Comparison of ENCODE assay signal across 8 cellular contexts in the genomic region with DNA sequence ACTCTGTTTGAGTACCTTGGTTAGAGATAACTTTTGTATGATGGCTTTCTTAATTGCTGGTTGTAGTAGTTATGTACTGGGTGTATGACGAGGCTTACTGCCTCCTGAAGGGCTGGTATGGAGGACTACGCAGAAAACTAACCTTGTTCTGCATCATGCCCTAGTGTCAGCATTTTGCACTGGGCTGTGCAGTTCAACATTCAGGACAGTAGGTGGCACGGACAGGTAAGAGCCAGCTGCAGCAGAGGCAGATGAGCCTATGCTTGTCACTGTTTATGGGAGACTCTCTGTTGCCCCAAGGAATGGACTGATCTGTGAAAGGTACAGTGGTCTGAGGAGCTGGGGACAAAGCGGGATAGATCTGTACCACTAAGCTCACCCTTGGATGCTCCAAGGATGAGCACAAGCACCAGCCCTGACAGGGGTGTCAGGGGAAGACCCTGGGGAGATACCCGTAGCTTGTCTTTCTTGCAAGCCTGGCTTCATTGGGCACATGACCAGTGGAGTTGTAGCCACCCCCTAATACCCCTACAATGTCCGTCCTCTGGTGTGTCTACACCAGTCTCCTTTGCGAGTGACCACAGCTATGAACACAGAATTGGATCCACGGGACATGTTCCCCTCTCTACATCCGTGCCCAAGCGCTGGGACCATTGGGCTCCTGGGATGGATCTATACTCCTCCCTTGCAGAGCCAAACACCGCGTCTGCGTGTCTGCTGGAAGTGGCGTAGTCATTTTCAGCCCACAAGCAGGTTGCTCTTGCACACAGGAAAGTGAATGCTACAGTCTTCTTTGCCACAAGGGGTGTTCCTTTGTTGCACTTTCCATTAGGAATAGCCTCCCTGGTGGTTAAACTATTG. TPM values are rescaled to one million over a fixed set of nuclear protein-coding genes. Genes with fewer than 3 reads are reported as not detected.
A peak's percentile ranks its signal among the peaks of the same experiment; 100 is the strongest.
DNase-seq lines count a peak whose midpoint lies in the region; TF ChIP-seq lines count a peak whose summit lies in the region.

No MANE protein-coding gene starts in this region.

- H3K4me3 Mint-ChIP-seq in HFFc6: no peak overlapping the region

- no peak overlapping the region for H3K4me2 ChIP-seq in neural cell (ENCODE audit: low read length)

- no peaks in the 10 kb centered on the region for H3K27me3 Mint-ChIP-seq in HFFc6 (ENCODE audit: insufficient read depth)

- no peaks in the 10 kb centered on the region for H3F3A ChIP-seq in neural cell (ENCODE audit: insufficient read depth, low read length, poor library complexity, severe bottlenecking)

- H3K27ac Mint-ChIP-seq in HFFc6: no peak overlapping the region

- H3K9me3 ChIP-seq in neural cell (ENCODE audit: low read length) (no peaks in the 10 kb centered on the region), uterus (no peaks in the 10 kb centered on the region)

- no peaks in the 10 kb centered on the region for H3K36me3 Mint-ChIP-seq in HFFc6 (ENCODE audit: low read depth)

- no peaks in the 10 kb centered on the region for H4K20me1 ChIP-seq in neural cell (ENCODE audit: insufficient read depth)

- no peaks in the 10 kb centered on the region for H3K36me3 ChIP-seq in neural cell (ENCODE audit: insufficient read depth, low read length)
- H3K36me3 ChIP-seq in uterus: no peaks in the 10 kb centered on the region

- no peak for TF ChIP-seq EP300 in neural cell (conservative IDR thresholded peaks at IDR 0.05; ENCODE audit: poor library complexity, severe bottlenecking)

- H3K27me3 ChIP-seq in neural cell (ENCODE audit: insufficient read depth, low read depth, low read length) (no peaks in the 10 kb centered on the region), uterus (no peaks in the 10 kb centered on the region)

- H3K4me3 ChIP-seq in AG10803 (ENCODE audit: low read length) (no peak overlapping the region), GM12875 (ENCODE audit: low read depth, low read length) (no peak overlapping the region), LNCaP clone FGC (ENCODE audit: low read depth, low read length) (no peak overlapping the region), neural cell (ENCODE audit: low read length) (no peak overlapping the region), uterus (no peak overlapping the region)

- H3K9me2 ChIP-seq in neural cell (ENCODE audit: insufficient read depth, low read length): no peaks in the 10 kb centered on the region

- no peak overlapping the region for H3K9ac ChIP-seq in neural cell (ENCODE audit: low read length)

- TF ChIP-seq POLR2A in uterus (IDR thresholded peaks at IDR 0.05): no peak

- no peak overlapping the region for H2AFZ ChIP-seq in neural cell (ENCODE audit: low read depth, low read length)

- no peak overlapping the region for H3K27ac ChIP-seq in neural cell (ENCODE audit: low read length)
- no peak overlapping the region for H3K27ac ChIP-seq in uterus

- TF ChIP-seq CTCF in AG10803 (conservative IDR thresholded peaks at IDR 0.05; ENCODE audit: low read length): peak; percentile 87
- peak; percentile 93 for TF ChIP-seq CTCF in GM12875 (IDR thresholded peaks at IDR 0.05; ENCODE audit: borderline replicate concordance, insufficient read depth, low read depth, low read length)
- peak; percentile 86 for TF ChIP-seq CTCF in HFFc6 (IDR thresholded peaks at IDR 0.05)
- TF ChIP-seq CTCF in LNCaP clone FGC (IDR thresholded peaks at IDR 0.05; ENCODE audit: control insufficient read depth, extremely low read depth, insufficient read depth): peak; percentile 100
- TF ChIP-seq CTCF in neural cell (IDR thresholded peaks at IDR 0.05; ENCODE audit: poor library complexity, severe bottlenecking): peak; percentile 51
- TF ChIP-seq CTCF in uterus (IDR thresholded peaks at IDR 0.05): no peak

- no peaks in the 10 kb centered on the region for H3K4me1 Mint-ChIP-seq in HFFc6 (ENCODE audit: low read depth)

- TF ChIP-seq RAD21 in neural cell (conservative IDR thresholded peaks at IDR 0.05): no peak

- DNase-seq in AG10803 (ENCODE audit: low read depth) (peak; percentile 61), HFFc6 (peak; percentile 57), LNCaP clone FGC (ENCODE audit: low read depth) (peak; percentile 50), SK-N-DZ (ENCODE audit: low spot score) (peak; percentile 11), uterus (no peak)
- peak; percentile 9 for DNase-seq in central memory CD4-positive, alpha-beta T cell

- intact Hi-C loops in uterus (cut with DNase I; ENCODE audit: low total_unique reads): no loop called here

- H3K4me1 ChIP-seq in uterus: no peaks in the 10 kb centered on the region

- no peaks in the 10 kb centered on the region for H3K79me2 ChIP-seq in neural cell (replicated peaks; ENCODE audit: insufficient read depth, low read length)

- H3K9me3 Mint-ChIP-seq in HFFc6: no peaks in the 10 kb centered on the region

TF ChIP-seq in neural cell, 6 proteins besides CTCF, POLR2A, EP300 and RAD21:
- TF ChIP-seq TAF1 (IDR thresholded peaks at IDR 0.05; ENCODE audit: low read depth) (no peak), POLR2AphosphoS5 (IDR thresholded peaks at IDR 0.05) (no peak), SMC3 (conservative IDR thresholded peaks at IDR 0.05; ENCODE audit: poor library complexity) (peak; percentile 24), EZH2 (IDR thresholded peaks at IDR 0.05; ENCODE audit: borderline replicate concordance, insufficient read depth, low read length, poor library complexity, severe bottlenecking) (no peak), MXI1 (conservative IDR thresholded peaks at IDR 0.05; ENCODE audit: poor library complexity, severe bottlenecking) (no peak)
TF ChIP-seq in neural cell: peak in this region for 1.

RNA-seq across cellular contexts. Expression of gene CFHR3, which starts 51.1 kb away (rescaled TPM):
- not detected for total RNA-seq in HFFc6 (2021; fragmentation: NEBNext Ultra II Directional; extraction: Animal tissue kit (Norgen Biotek cat#: 25700))
- polyA plus RNA-seq in SK-N-DZ (2014; cell fraction: cytosol; rRNA removed): 0.10 TPM in 1 of 2 replicates, not detected in the other
- polyA plus RNA-seq in SK-N-DZ (2014; cell fraction: nucleus; rRNA removed): 1.1 and 1.3 TPM in 2 replicates
- polyA plus RNA-seq in neural cell: not detected in 2 replicates
- not detected in 2 replicates for polyA minus RNA-seq in neural cell
- under 1 TPM in 1 of 4 donors, not detected in 3; 0.61 TPM for total RNA-seq in uterus

Comparison
In these comparisons a context has a peak if more than half of its experiments do, and no peak if none do; other contexts are left out.
1. DNase-seq: peak in AG10803 (single experiment), HFFc6 (single experiment), LNCaP clone FGC (single experiment), SK-N-DZ (single experiment) and central memory CD4-positive, alpha-beta T cell (single experiment); none in uterus (0 of 2).
2. CTCF ChIP-seq: peak in AG10803 (single experiment), GM12875 (single experiment), HFFc6 (single experiment), LNCaP clone FGC (single experiment) and neural cell (single experiment); none in uterus (0 of 4).